In genomic region chr12:39077226-39077625, GRCh38 we compare ENCODE assay signal across 20 cellular contexts.
DNase-seq lines count a peak whose midpoint lies in the region; ATAC-seq and TF ChIP-seq lines count a peak whose summit lies in the region.
"Had no signal": no experiment of that assay in that cellular context is flagged by ENCODE, and none has a peak within 500 bp of the region (broad histone marks: within the 10 kb centered on the region; RNA-seq: fewer than 3 reads in every experiment).

No MANE protein-coding gene starts in this region.

- no peak overlapping the region for H3K27ac Mint-ChIP-seq in neural progenitor cell
- H3K27ac Mint-ChIP-seq: CD4-positive, CD25-positive, alpha-beta regulatory T cell; CD8-positive, alpha-beta T cell; HFFc6 had no signal

- peak; percentile 30 for DNase-seq in SK-N-SH
- peak; percentile 55 for DNase-seq in SK-N-DZ (ENCODE audit: low spot score)
- DNase-seq in neural progenitor cell (ENCODE audit: low spot score): peak; percentile 8
- no peak for DNase-seq in NCI-H2171 (lab: John Stamatoyannopoulos, UW)
- DNase-seq in NCI-H1694 (lab: John Stamatoyannopoulos, UW): no peak
- no peak for DNase-seq in activated naive CD4-positive, alpha-beta T cell treated with anti-CD3 and anti-CD28 coated beads, Interleukin-2, amount 50 U/mL, for 16 hours
- DNase-seq: 8988T; ACHN; Caco-2; CD4-positive, CD25-positive, alpha-beta regulatory T cell; CD8-positive, alpha-beta T cell; DMS153; DND-41; GOT3; HFFc6 had no signal

- CTCF ChIA-PET in SK-N-SH (lab: Yijun Ruan, JAX): interaction anchor here (0.8 to 1.1 kb wide), 2 partner anchors 72 to 193 kb away, joined by 3 read pairs; no protein-coding TSS in a partner anchor

- H3K9me2 ChIP-seq in SK-N-SH: no peaks in the 10 kb centered on the region

- H3K9me3 ChIP-seq in SK-N-SH (no peaks in the 10 kb centered on the region), neural progenitor cell (ENCODE audit: low read depth) (no peaks in the 10 kb centered on the region)
- H3K9me3 ChIP-seq: A549, BLaER1, Caco-2, HAP-1 had no signal

- H3F3A ChIP-seq in SK-N-SH (replicated peaks; ENCODE audit: insufficient read depth) (no peaks in the 10 kb centered on the region), neural progenitor cell (ENCODE audit: low read depth) (no peaks in the 10 kb centered on the region)

- H3K4me1 ChIP-seq in SK-N-SH (ENCODE audit: control insufficient read depth in 1 of 2, insufficient read depth in 2 of 2, low read depth in 1 of 2, low read length in 1 of 2) (peaks cover 0 to 4% of the 10 kb centered on the region in 2 experiments; a peak in 2 of 4 replicates), neural progenitor cell (no peaks in the 10 kb centered on the region)
- H3K4me1 ChIP-seq: A549, BLaER1, Caco-2 had no signal

- H3K27ac ChIP-seq in SK-N-SH (ENCODE audit: low read depth in 2 of 2, low read length in 1 of 2) (no peak overlapping the region; a peak in 1 of 4 replicates), neural progenitor cell (no peak overlapping the region)
- H3K27ac ChIP-seq: A549, BLaER1, C4-2B had no signal

- H3K27me3 ChIP-seq in SK-N-SH (ENCODE audit: insufficient read depth): no peaks in the 10 kb centered on the region
- H3K27me3 ChIP-seq in neural progenitor cell: no peaks in the 10 kb centered on the region
- H3K27me3 ChIP-seq: BLaER1 had no signal

- H3K9me3 Mint-ChIP-seq in neural progenitor cell: no peaks in the 10 kb centered on the region
- H3K9me3 Mint-ChIP-seq: CD4-positive, CD25-positive, alpha-beta regulatory T cell; CD8-positive, alpha-beta T cell had no signal

- no peak overlapping the region for H2AFZ ChIP-seq in SK-N-SH (ENCODE audit: low read depth)
- H2AFZ ChIP-seq in neural progenitor cell (replicated peaks): no peak overlapping the region

- H4K20me1 ChIP-seq in SK-N-SH (ENCODE audit: insufficient read depth) (no peaks in the 10 kb centered on the region), neural progenitor cell (ENCODE audit: low read depth) (no peaks in the 10 kb centered on the region)
- H4K20me1 ChIP-seq: BLaER1 had no signal

- TF ChIP-seq CTCF in SK-N-SH (IDR thresholded peaks at IDR 0.05): no peak
- TF ChIP-seq CTCF in neural progenitor cell (IDR thresholded peaks at IDR 0.05): no peak

- ATAC-seq in SK-N-SH treated with all-trans-retinoic acid at 6 μM for 48 hours: no peak
- ATAC-seq: A549; CD8-positive, alpha-beta T cell had no signal

- H3K27me3 Mint-ChIP-seq in neural progenitor cell (ENCODE audit: insufficient read depth, low read depth): no peaks in the 10 kb centered on the region
- H3K27me3 Mint-ChIP-seq: CD4-positive, CD25-positive, alpha-beta regulatory T cell had no signal

- H3K4me3 Mint-ChIP-seq in neural progenitor cell: no peak overlapping the region
- H3K4me3 Mint-ChIP-seq: CD4-positive, CD25-positive, alpha-beta regulatory T cell; CD8-positive, alpha-beta T cell; HFFc6 had no signal

- TF ChIP-seq EP300 in SK-N-SH (IDR thresholded peaks at IDR 0.05; ENCODE audit: borderline replicate concordance in 1 of 2, low read depth in 1 of 2, low read length in 1 of 2): no peak

- no peaks in the 10 kb centered on the region for H3K4me1 Mint-ChIP-seq in neural progenitor cell
- H3K4me1 Mint-ChIP-seq: CD4-positive, CD25-positive, alpha-beta regulatory T cell had no signal

- POLR2A ChIA-PET in SK-N-SH (lab: Yijun Ruan, JAX): no interaction called here

- 25% methylated on average over 2 of the region's 2 CpGs for WGBS in SK-N-SH (ENCODE audit: low lambda C conversion rate)

- H3K9ac ChIP-seq in SK-N-SH (no peak overlapping the region), neural progenitor cell (no peak overlapping the region)
- H3K9ac ChIP-seq: BLaER1 had no signal

- H3K4me3 ChIP-seq in SK-N-SH (ENCODE audit: low read depth in 2 of 2, low read length in 1 of 2) (no peak overlapping the region), neural progenitor cell (no peak overlapping the region)
- H3K4me3 ChIP-seq: A549, BLaER1, HAP-1 had no signal

- TF ChIP-seq RAD21 in SK-N-SH (IDR thresholded peaks at IDR 0.05; ENCODE audit: low read length): no peak

- H3K36me3 ChIP-seq in SK-N-SH (replicated peaks in 1 of 2; ENCODE audit: control insufficient read depth in 1 of 2, insufficient read depth in 2 of 2, low read length in 1 of 2): no peaks in the 10 kb centered on the region
- H3K36me3 ChIP-seq in neural progenitor cell: no peaks in the 10 kb centered on the region
- H3K36me3 ChIP-seq: BLaER1, HAP-1 had no signal

- H3K4me2 ChIP-seq in SK-N-SH (no peak overlapping the region), neural progenitor cell (no peak overlapping the region)
- H3K4me2 ChIP-seq: A549, BLaER1 had no signal

- H3K36me3 Mint-ChIP-seq in neural progenitor cell: no peaks in the 10 kb centered on the region
- H3K36me3 Mint-ChIP-seq: CD4-positive, CD25-positive, alpha-beta regulatory T cell; CD8-positive, alpha-beta T cell had no signal

- H3K79me2 ChIP-seq in SK-N-SH (ENCODE audit: insufficient read depth): no peaks in the 10 kb centered on the region
- H3K79me2 ChIP-seq in neural progenitor cell (ENCODE audit: low read depth): no peaks in the 10 kb centered on the region

TF ChIP-seq in SK-N-SH, 30 proteins besides CTCF, POLR2A, EP300 and RAD21:
- TF ChIP-seq NFIC (IDR thresholded peaks at IDR 0.05; ENCODE audit: borderline replicate concordance): no peak
- no peak for TF ChIP-seq MEF2A (IDR thresholded peaks at IDR 0.05; ENCODE audit: borderline replicate concordance, low read depth)
- peak; percentile 75 for TF ChIP-seq RFX5 (IDR thresholded peaks at IDR 0.05; ENCODE audit: low read length)
- peak; percentile 54 for TF ChIP-seq GATA2 (CRISPR knock-in tag; IDR thresholded peaks at IDR 0.05)
- no peak for TF ChIP-seq EZH2phosphoT487 (IDR thresholded peaks at IDR 0.05; ENCODE audit: borderline replicate concordance, low read depth)

TF ChIP-seq in SK-N-SH treated with all-trans-retinoic acid at 6 μM for 48 hours, 23 proteins besides CTCF, POLR2A, EP300 and RAD21:
- no peak for TF ChIP-seq CSDC2 (CRISPR knock-in tag; IDR thresholded peaks at IDR 0.05)
- no peak for TF ChIP-seq ZNF565 (CRISPR knock-in tag; conservative IDR thresholded peaks at IDR 0.05; ENCODE audit: low read depth)
- TF ChIP-seq ZNF70 (CRISPR knock-in tag; IDR thresholded peaks at IDR 0.05): no peak
- TF ChIP-seq TOX (CRISPR knock-in tag; IDR thresholded peaks at IDR 0.05; ENCODE audit: borderline replicate concordance): no peak
- TF ChIP-seq RARB (CRISPR knock-in tag; IDR thresholded peaks at IDR 0.05): no peak
- no peak for TF ChIP-seq PPARA (CRISPR knock-in tag; IDR thresholded peaks at IDR 0.05; ENCODE audit: borderline replicate concordance)
- no peak for TF ChIP-seq ISL1 (CRISPR knock-in tag; IDR thresholded peaks at IDR 0.05)
TF ChIP-seq in SK-N-SH treated with all-trans-retinoic acid at 6 μM for 48 hours: peak in this region for 0.

Comparison
In these comparisons a context has a peak if more than half of its experiments do, and no peak if none do; other contexts are left out.
1. DNase-seq: peak in SK-N-SH (single experiment), SK-N-DZ (single experiment) and neural progenitor cell (single experiment); none in NCI-H2171 (single experiment), NCI-H1694 (single experiment) and activated naive CD4-positive, alpha-beta T cell treated with anti-CD3 and anti-CD28 coated beads, Interleukin-2, amount 50 U/mL, for 16 hours (single experiment).